ENCODE assay signal across 1 cellular context in the genomic region with DNA sequence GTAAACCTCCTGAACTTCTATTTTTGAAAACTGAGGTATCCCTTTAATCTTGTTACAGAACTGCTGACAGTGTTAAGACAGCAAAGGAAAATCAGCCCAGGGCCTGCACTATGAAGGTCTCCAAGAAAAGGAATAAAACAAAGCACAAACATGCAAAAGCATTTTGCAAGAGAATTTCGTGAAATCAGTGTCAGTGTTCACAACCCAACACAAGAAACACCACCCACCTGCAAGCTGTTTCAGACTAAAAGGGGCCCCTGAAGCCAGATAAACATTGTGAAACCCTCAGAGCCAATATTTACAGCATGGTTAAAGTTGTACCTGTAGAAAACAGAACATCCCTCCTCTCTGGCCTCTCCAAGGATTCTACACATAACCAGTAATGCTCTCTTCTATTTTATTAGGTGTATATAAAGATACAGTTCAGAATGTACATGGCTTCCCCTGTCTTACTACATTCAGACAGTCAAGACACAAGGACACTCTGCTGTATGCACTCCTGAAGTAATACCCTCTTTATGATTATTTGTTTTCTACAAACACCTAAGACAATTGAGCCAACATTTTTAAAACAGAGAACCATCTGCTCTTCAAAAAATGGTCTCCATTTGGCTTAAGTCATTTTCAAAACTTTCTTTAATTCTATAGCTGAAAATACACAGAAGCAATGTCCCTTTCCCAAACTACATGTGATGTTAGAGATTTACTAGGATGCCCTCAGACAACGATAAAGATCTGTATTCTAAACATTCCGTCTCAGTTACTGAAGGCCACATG.
TF ChIP-seq lines count a peak whose summit lies in the region.

No MANE protein-coding gene starts in this region.

TF ChIP-seq in HepG2, 621 proteins besides CTCF, POLR2A, EP300 and RAD21 (continued from another document and continues in another):
- TF ChIP-seq TFDP1 (CRISPR knock-in tag; IDR thresholded peaks at IDR 0.05; ENCODE audit: borderline replicate concordance) (peak; percentile 53; the same call in 1 of the 2 replicates), ZNF441 (CRISPR knock-in tag; IDR thresholded peaks at IDR 0.05; ENCODE audit: borderline replicate concordance) (0 out of 2 replicates have a peak, but pooled peaks have one; percentile 47), RORA (CRISPR knock-in tag; IDR thresholded peaks at IDR 0.05) (peak; percentile 88; the same call in 1 of the 2 replicates), ZFX (CRISPR knock-in tag; IDR thresholded peaks at IDR 0.05; ENCODE audit: low read depth) (peak; percentile 50), TOE1 (CRISPR knock-in tag; IDR thresholded peaks at IDR 0.05) (peak; percentile 84; the same call in 1 of the 2 replicates), ZMYM3 (CRISPR knock-in tag; IDR thresholded peaks at IDR 0.05) (peak; percentile 92), MIER3 (CRISPR knock-in tag; IDR thresholded peaks at IDR 0.05; ENCODE audit: borderline replicate concordance) (peak; percentile 94), TEAD3 (CRISPR knock-in tag; optimal IDR thresholded peaks at IDR 0.05; ENCODE audit: borderline replicate concordance) (peak; percentile 91), JUND (CRISPR knock-in tag; IDR thresholded peaks at IDR 0.05) (no peak), TARDBP (CRISPR knock-in tag; IDR thresholded peaks at IDR 0.05) (peak; percentile 99), HOXA3 (CRISPR knock-in tag; IDR thresholded peaks at IDR 0.05) (peak; percentile 86), ZEB1 (IDR thresholded peaks at IDR 0.05; ENCODE audit: insufficient replicate concordance, low read depth) (peak; percentile 98), ZNF652 (CRISPR knock-in tag; IDR thresholded peaks at IDR 0.05; ENCODE audit: borderline replicate concordance, low read depth) (peak; percentile 74; the same call in 1 of the 2 replicates), CSRNP1 (CRISPR knock-in tag; IDR thresholded peaks at IDR 0.05) (peak; percentile 76; the same call in 1 of the 2 replicates), TGIF2 (CRISPR knock-in tag; IDR thresholded peaks at IDR 0.05) (peak; percentile 83), PCBP1 (IDR thresholded peaks at IDR 0.05; ENCODE audit: borderline replicate concordance, low read depth, low read length) (no peak), TBP (CRISPR knock-in tag; IDR thresholded peaks at IDR 0.05) (no peak), ZNF562 (CRISPR knock-in tag; IDR thresholded peaks at IDR 0.05; ENCODE audit: borderline replicate concordance) (no peak), CBX2 (IDR thresholded peaks at IDR 0.05; ENCODE audit: low read depth, low read length) (no peak), CBX2 (CRISPR knock-in tag; IDR thresholded peaks at IDR 0.05; ENCODE audit: low read depth) (no peak), ZSCAN12 (CRISPR knock-in tag; IDR thresholded peaks at IDR 0.05) (no peak), HIC2 (CRISPR knock-in tag; IDR thresholded peaks at IDR 0.05; ENCODE audit: low read depth) (no peak), POLR2G (IDR thresholded peaks at IDR 0.05; ENCODE audit: low read depth, low read length) (0 out of 2 replicates have a peak, but pooled peaks have one; percentile 25), ZNF564 (CRISPR knock-in tag; IDR thresholded peaks at IDR 0.05) (0 out of 2 replicates have a peak, but pooled peaks have one; percentile 2), SNAPC2 (CRISPR knock-in tag; IDR thresholded peaks at IDR 0.05) (peak; percentile 96), ZNF883 (CRISPR knock-in tag; IDR thresholded peaks at IDR 0.05; ENCODE audit: not compliant biosample characterization) (no peak), ZZZ3 (CRISPR knock-in tag; IDR thresholded peaks at IDR 0.05; ENCODE audit: borderline replicate concordance) (no peak), BORCS8-MEF2B (CRISPR knock-in tag; IDR thresholded peaks at IDR 0.05) (peak; percentile 61; the same call in 1 of the 2 replicates), HNRNPH1 (optimal IDR thresholded peaks at IDR 0.05; ENCODE audit: low read depth, low read length) (no peak), RFXAP (CRISPR knock-in tag; IDR thresholded peaks at IDR 0.05; ENCODE audit: borderline replicate concordance) (peak; percentile 87), TBX3 (IDR thresholded peaks at IDR 0.05; ENCODE audit: borderline replicate concordance) (no peak; the same call in 1 of the 2 replicates), STAG1 (CRISPR knock-in tag; IDR thresholded peaks at IDR 0.05) (peak; percentile 57), CENPX (CRISPR knock-in tag; IDR thresholded peaks at IDR 0.05) (no peak), ESRRA (CRISPR knock-in tag; IDR thresholded peaks at IDR 0.05; ENCODE audit: low read depth) (no peak), ZNF513 (CRISPR knock-in tag; conservative IDR thresholded peaks at IDR 0.05) (no peak), AHR (CRISPR knock-in tag; IDR thresholded peaks at IDR 0.05) (no peak; the same call in 1 of the 2 replicates), ZNF121 (CRISPR knock-in tag; IDR thresholded peaks at IDR 0.05) (no peak), HNRNPK (IDR thresholded peaks at IDR 0.05; ENCODE audit: low read depth, low read length, poor library complexity, severe bottlenecking) (no peak), KDM6A (CRISPR knock-in tag; IDR thresholded peaks at IDR 0.05; ENCODE audit: low read depth) (peak; percentile 99), SIX4 (CRISPR knock-in tag; IDR thresholded peaks at IDR 0.05) (peak; percentile 87), GABPB1 (CRISPR knock-in tag; IDR thresholded peaks at IDR 0.05) (peak; percentile 24; the same call in 1 of the 2 replicates), BHLHE40 (IDR thresholded peaks at IDR 0.05; ENCODE audit: low read length) (0 out of 2 replicates have a peak, but pooled peaks have one; percentile 13), SCMH1 (CRISPR knock-in tag; IDR thresholded peaks at IDR 0.05; ENCODE audit: borderline replicate concordance) (no peak), CBFB (CRISPR knock-in tag; IDR thresholded peaks at IDR 0.05) (peak; percentile 87), REPIN1 (CRISPR knock-in tag; IDR thresholded peaks at IDR 0.05; ENCODE audit: borderline replicate concordance, low read depth) (peak; percentile 95), PRMT3 (CRISPR knock-in tag; IDR thresholded peaks at IDR 0.05; ENCODE audit: borderline replicate concordance, low read depth) (no peak), STAT5B (CRISPR knock-in tag; IDR thresholded peaks at IDR 0.05) (peak; percentile 73; the same call in 1 of the 2 replicates), PPARG (CRISPR knock-in tag; conservative IDR thresholded peaks at IDR 0.05) (peak; percentile 90), MNT (IDR thresholded peaks at IDR 0.05) (no peak), PAWR (CRISPR knock-in tag; IDR thresholded peaks at IDR 0.05; ENCODE audit: borderline replicate concordance) (0 out of 2 replicates have a peak, but pooled peaks have one; percentile 41), ZNF510 (CRISPR knock-in tag; IDR thresholded peaks at IDR 0.05; ENCODE audit: low read depth) (no peak), DNMT1 (CRISPR knock-in tag; IDR thresholded peaks at IDR 0.05) (no peak), GATAD2A (CRISPR knock-in tag; IDR thresholded peaks at IDR 0.05) (peak; percentile 99), RNF2 (conservative IDR thresholded peaks at IDR 0.05; ENCODE audit: low read depth) (no peak), MIXL1 (CRISPR knock-in tag; IDR thresholded peaks at IDR 0.05) (peak; percentile 97), MEIS2 (CRISPR knock-in tag; IDR thresholded peaks at IDR 0.05) (peak; percentile 86; the same call in 1 of the 2 replicates), MAF1 (CRISPR knock-in tag; IDR thresholded peaks at IDR 0.05; ENCODE audit: borderline replicate concordance) (no peak)
- TF ChIP-seq, protein P1, sequence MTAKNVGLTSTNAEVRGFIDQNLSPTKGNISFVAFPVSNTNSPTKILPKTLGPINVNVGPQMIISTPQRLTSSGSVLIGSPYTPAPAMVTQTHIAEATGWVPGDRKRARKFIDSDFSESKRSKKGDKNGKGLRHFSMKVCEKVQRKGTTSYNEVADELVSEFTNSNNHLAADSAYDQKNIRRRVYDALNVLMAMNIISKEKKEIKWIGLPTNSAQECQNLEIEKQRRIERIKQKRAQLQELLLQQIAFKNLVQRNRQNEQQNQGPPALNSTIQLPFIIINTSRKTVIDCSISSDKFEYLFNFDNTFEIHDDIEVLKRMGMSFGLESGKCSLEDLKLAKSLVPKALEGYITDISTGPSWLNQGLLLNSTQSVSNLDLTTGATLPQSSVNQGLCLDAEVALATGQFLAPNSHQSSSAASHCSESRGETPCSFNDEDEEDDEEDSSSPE (CRISPR knock-in tag; IDR thresholded peaks at IDR 0.05), result peak; percentile 62
- TF ChIP-seq, protein P2, sequence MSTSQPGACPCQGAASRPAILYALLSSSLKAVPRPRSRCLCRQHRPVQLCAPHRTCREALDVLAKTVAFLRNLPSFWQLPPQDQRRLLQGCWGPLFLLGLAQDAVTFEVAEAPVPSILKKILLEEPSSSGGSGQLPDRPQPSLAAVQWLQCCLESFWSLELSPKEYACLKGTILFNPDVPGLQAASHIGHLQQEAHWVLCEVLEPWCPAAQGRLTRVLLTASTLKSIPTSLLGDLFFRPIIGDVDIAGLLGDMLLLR (CRISPR knock-in tag; IDR thresholded peaks at IDR 0.05), result no peak
- TF ChIP-seq, protein P3, sequence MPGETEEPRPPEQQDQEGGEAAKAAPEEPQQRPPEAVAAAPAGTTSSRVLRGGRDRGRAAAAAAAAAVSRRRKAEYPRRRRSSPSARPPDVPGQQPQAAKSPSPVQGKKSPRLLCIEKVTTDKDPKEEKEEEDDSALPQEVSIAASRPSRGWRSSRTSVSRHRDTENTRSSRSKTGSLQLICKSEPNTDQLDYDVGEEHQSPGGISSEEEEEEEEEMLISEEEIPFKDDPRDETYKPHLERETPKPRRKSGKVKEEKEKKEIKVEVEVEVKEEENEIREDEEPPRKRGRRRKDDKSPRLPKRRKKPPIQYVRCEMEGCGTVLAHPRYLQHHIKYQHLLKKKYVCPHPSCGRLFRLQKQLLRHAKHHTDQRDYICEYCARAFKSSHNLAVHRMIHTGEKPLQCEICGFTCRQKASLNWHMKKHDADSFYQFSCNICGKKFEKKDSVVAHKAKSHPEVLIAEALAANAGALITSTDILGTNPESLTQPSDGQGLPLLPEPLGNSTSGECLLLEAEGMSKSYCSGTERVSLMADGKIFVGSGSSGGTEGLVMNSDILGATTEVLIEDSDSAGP (CRISPR knock-in tag; IDR thresholded peaks at IDR 0.05; ENCODE audit: borderline replicate concordance), result no peak
- TF ChIP-seq, protein P4, sequence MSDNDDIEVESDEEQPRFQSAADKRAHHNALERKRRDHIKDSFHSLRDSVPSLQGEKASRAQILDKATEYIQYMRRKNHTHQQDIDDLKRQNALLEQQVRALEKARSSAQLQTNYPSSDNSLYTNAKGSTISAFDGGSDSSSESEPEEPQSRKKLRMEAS (IDR thresholded peaks at IDR 0.05), result peak; percentile 80
